ENCODE assay signal across 1 cellular context in genomic region chr20:22584922-22585785, GRCh38.
TF ChIP-seq lines count a peak whose summit lies in the region.

No MANE protein-coding gene starts in this region.

TF ChIP-seq in HepG2, 621 proteins besides CTCF, POLR2A, EP300 and RAD21 (continued from another document and continues in another):
- no peak for TF ChIP-seq ZNF296 (CRISPR knock-in tag; conservative IDR thresholded peaks at IDR 0.05)
- TF ChIP-seq, protein P1, sequence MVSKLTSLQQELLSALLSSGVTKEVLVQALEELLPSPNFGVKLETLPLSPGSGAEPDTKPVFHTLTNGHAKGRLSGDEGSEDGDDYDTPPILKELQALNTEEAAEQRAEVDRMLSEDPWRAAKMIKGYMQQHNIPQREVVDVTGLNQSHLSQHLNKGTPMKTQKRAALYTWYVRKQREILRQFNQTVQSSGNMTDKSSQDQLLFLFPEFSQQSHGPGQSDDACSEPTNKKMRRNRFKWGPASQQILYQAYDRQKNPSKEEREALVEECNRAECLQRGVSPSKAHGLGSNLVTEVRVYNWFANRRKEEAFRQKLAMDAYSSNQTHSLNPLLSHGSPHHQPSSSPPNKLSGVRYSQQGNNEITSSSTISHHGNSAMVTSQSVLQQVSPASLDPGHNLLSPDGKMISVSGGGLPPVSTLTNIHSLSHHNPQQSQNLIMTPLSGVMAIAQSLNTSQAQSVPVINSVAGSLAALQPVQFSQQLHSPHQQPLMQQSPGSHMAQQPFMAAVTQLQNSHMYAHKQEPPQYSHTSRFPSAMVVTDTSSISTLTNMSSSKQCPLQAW (CRISPR knock-in tag; IDR thresholded peaks at IDR 0.05): peak; percentile 80
- TF ChIP-seq SUZ12 (IDR thresholded peaks at IDR 0.05; ENCODE audit: low read depth, low read length): no peak
- TF ChIP-seq, protein P2, sequence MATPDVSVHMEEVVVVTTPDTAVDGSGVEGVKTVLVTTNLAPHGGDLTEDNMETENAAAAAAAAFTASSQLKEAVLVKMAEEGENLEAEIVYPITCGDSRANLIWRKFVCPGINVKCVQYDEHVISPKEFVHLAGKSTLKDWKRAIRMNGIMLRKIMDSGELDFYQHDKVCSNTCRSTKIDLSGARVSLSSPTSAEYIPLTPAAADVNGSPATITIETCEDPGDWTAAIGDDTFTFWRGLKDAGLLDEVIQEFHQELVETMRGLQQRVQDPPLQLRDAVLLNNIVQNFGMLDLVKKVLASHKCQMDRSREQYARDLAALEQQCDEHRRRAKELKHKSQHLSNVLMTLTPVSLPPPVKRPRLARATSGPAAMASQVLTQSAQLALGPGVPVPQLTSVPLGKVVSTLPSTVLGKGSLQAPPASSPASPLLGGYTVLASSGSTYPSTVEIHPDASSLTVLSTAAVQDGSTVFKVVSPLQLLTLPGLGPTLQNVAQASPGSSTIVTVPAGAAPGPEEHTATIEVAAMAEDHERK (CRISPR knock-in tag; IDR thresholded peaks at IDR 0.05; ENCODE audit: low read depth): no peak
- TF ChIP-seq, protein P3, sequence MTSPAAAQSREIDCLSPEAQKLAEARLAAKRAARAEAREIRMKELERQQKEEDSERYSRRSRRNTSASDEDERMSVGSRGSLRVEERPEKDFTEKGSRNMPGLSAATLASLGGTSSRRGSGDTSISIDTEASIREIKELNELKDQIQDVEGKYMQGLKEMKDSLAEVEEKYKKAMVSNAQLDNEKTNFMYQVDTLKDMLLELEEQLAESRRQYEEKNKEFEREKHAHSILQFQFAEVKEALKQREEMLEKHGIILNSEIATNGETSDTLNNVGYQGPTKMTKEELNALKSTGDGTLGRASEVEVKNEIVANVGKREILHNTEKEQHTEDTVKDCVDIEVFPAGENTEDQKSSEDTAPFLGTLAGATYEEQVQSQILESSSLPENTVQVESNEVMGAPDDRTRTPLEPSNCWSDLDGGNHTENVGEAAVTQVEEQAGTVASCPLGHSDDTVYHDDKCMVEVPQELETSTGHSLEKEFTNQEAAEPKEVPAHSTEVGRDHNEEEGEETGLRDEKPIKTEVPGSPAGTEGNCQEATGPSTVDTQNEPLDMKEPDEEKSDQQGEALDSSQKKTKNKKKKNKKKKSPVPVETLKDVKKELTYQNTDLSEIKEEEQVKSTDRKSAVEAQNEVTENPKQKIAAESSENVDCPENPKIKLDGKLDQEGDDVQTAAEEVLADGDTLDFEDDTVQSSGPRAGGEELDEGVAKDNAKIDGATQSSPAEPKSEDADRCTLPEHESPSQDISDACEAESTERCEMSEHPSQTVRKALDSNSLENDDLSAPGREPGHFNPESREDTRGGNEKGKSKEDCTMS (CRISPR knock-in tag; conservative IDR thresholded peaks at IDR 0.05): no peak
- TF ChIP-seq HMGA1 (CRISPR knock-in tag; conservative IDR thresholded peaks at IDR 0.05): no peak
- no peak for TF ChIP-seq ZFP41 (CRISPR knock-in tag; IDR thresholded peaks at IDR 0.05; ENCODE audit: borderline replicate concordance)
- peak; percentile 86 for TF ChIP-seq ZFP90 (CRISPR knock-in tag; IDR thresholded peaks at IDR 0.05; ENCODE audit: borderline replicate concordance)
- TF ChIP-seq ZFP62 (CRISPR knock-in tag; IDR thresholded peaks at IDR 0.05): 0 out of 2 replicates have a peak, but pooled peaks have one; percentile 19
- TF ChIP-seq FOXK1 (CRISPR knock-in tag; IDR thresholded peaks at IDR 0.05; ENCODE audit: borderline replicate concordance, low read depth): peak; percentile 88
- TF ChIP-seq, protein P4, sequence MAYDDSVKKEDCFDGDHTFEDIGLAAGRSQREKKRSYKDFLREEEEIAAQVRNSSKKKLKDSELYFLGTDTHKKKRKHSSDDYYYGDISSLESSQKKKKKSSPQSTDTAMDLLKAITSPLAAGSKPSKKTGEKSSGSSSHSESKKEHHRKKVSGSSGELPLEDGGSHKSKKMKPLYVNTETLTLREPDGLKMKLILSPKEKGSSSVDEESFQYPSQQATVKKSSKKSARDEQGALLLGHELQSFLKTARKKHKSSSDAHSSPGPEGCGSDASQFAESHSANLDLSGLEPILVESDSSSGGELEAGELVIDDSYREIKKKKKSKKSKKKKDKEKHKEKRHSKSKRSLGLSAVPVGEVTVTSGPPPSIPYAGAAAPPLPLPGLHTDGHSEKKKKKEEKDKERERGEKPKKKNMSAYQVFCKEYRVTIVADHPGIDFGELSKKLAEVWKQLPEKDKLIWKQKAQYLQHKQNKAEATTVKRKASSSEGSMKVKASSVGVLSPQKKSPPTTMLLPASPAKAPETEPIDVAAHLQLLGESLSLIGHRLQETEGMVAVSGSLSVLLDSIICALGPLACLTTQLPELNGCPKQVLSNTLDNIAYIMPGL (CRISPR knock-in tag; IDR thresholded peaks at IDR 0.05; ENCODE audit: borderline replicate concordance in 1 of 2, low read depth in 1 of 2): peak; percentile 26 to 58; a peak in 3 of 4 replicates
- TF ChIP-seq, protein P5, sequence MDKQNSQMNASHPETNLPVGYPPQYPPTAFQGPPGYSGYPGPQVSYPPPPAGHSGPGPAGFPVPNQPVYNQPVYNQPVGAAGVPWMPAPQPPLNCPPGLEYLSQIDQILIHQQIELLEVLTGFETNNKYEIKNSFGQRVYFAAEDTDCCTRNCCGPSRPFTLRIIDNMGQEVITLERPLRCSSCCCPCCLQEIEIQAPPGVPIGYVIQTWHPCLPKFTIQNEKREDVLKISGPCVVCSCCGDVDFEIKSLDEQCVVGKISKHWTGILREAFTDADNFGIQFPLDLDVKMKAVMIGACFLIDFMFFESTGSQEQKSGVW (CRISPR knock-in tag; IDR thresholded peaks at IDR 0.05; ENCODE audit: borderline replicate concordance): no peak
- TF ChIP-seq ZNF510 (CRISPR knock-in tag; IDR thresholded peaks at IDR 0.05; ENCODE audit: low read depth): no peak
- TF ChIP-seq ZNF580 (CRISPR knock-in tag; IDR thresholded peaks at IDR 0.05; ENCODE audit: borderline replicate concordance, low read depth): peak; percentile 85
- TF ChIP-seq ZNF256 (CRISPR knock-in tag; conservative IDR thresholded peaks at IDR 0.05): peak; percentile 47; the same call in 1 of the 2 replicates
- no peak; the same call in 1 of the 2 replicates for TF ChIP-seq ZNF7 (CRISPR knock-in tag; IDR thresholded peaks at IDR 0.05)
- TF ChIP-seq, protein P6, sequence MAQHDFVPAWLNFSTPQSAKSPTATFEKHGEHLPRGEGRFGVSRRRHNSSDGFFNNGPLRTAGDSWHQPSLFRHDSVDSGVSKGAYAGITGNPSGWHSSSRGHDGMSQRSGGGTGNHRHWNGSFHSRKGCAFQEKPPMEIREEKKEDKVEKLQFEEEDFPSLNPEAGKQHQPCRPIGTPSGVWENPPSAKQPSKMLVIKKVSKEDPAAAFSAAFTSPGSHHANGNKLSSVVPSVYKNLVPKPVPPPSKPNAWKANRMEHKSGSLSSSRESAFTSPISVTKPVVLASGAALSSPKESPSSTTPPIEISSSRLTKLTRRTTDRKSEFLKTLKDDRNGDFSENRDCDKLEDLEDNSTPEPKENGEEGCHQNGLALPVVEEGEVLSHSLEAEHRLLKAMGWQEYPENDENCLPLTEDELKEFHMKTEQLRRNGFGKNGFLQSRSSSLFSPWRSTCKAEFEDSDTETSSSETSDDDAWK (CRISPR knock-in tag; IDR thresholded peaks at IDR 0.05): no peak
- no peak for TF ChIP-seq ZNF207 (IDR thresholded peaks at IDR 0.05; ENCODE audit: borderline replicate concordance)
- TF ChIP-seq CBFB (CRISPR knock-in tag; IDR thresholded peaks at IDR 0.05): peak; percentile 96
- no peak for TF ChIP-seq ZNF761 (CRISPR knock-in tag; conservative IDR thresholded peaks at IDR 0.05)
- TF ChIP-seq SNAI1 (CRISPR knock-in tag; IDR thresholded peaks at IDR 0.05; ENCODE audit: borderline replicate concordance): 0 out of 2 replicates have a peak, but pooled peaks have one; percentile 67
- 0 out of 2 replicates have a peak, but pooled peaks have one; percentile 85 for TF ChIP-seq FIP1L1 (IDR thresholded peaks at IDR 0.05; ENCODE audit: borderline replicate concordance, insufficient read depth, low read depth, low read length)
- TF ChIP-seq SCMH1 (CRISPR knock-in tag; IDR thresholded peaks at IDR 0.05; ENCODE audit: borderline replicate concordance): no peak
- TF ChIP-seq KDM1A (CRISPR knock-in tag; IDR thresholded peaks at IDR 0.05): peak; percentile 83; the same call in 1 of the 2 replicates
- no peak; the same call in 1 of the 2 replicates for TF ChIP-seq ZC3H4 (CRISPR knock-in tag; IDR thresholded peaks at IDR 0.05; ENCODE audit: borderline replicate concordance)
- TF ChIP-seq FOSL2 (CRISPR knock-in tag; IDR thresholded peaks at IDR 0.05): peak; percentile 86
- 0 out of 2 replicates have a peak, but pooled peaks have one; percentile 41 for TF ChIP-seq SATB2 (CRISPR knock-in tag; IDR thresholded peaks at IDR 0.05)
- TF ChIP-seq, protein P7, sequence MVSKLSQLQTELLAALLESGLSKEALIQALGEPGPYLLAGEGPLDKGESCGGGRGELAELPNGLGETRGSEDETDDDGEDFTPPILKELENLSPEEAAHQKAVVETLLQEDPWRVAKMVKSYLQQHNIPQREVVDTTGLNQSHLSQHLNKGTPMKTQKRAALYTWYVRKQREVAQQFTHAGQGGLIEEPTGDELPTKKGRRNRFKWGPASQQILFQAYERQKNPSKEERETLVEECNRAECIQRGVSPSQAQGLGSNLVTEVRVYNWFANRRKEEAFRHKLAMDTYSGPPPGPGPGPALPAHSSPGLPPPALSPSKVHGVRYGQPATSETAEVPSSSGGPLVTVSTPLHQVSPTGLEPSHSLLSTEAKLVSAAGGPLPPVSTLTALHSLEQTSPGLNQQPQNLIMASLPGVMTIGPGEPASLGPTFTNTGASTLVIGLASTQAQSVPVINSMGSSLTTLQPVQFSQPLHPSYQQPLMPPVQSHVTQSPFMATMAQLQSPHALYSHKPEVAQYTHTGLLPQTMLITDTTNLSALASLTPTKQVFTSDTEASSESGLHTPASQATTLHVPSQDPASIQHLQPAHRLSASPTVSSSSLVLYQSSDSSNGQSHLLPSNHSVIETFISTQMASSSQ (IDR thresholded peaks at IDR 0.05; ENCODE audit: low read depth): peak; percentile 73; the same call in 1 of the 2 replicates
- TF ChIP-seq, protein P7 (CRISPR knock-in tag; IDR thresholded peaks at IDR 0.05; ENCODE audit: borderline replicate concordance): peak; percentile 70
- no peak for TF ChIP-seq NFE2L1 (CRISPR knock-in tag; IDR thresholded peaks at IDR 0.05; ENCODE audit: borderline replicate concordance)
- peak; percentile 57; the same call in 1 of the 2 replicates for TF ChIP-seq YEATS2 (CRISPR knock-in tag; IDR thresholded peaks at IDR 0.05; ENCODE audit: borderline replicate concordance)
- no peak; the same call in 1 of the 2 replicates for TF ChIP-seq ZSCAN5A (CRISPR knock-in tag; IDR thresholded peaks at IDR 0.05; ENCODE audit: borderline replicate concordance)
- TF ChIP-seq ZNF253 (CRISPR knock-in tag; IDR thresholded peaks at IDR 0.05; ENCODE audit: borderline replicate concordance): no peak
- TF ChIP-seq SOX5 (CRISPR knock-in tag; IDR thresholded peaks at IDR 0.05; ENCODE audit: borderline replicate concordance): peak; percentile 85
- no peak for TF ChIP-seq HCFC1 (IDR thresholded peaks at IDR 0.05; ENCODE audit: low read depth, low read length)
- peak; percentile 87 for TF ChIP-seq AGO1 (IDR thresholded peaks at IDR 0.05; ENCODE audit: low read depth, low read length, poor library complexity, severe bottlenecking)
- TF ChIP-seq ZFP82 (CRISPR knock-in tag; IDR thresholded peaks at IDR 0.05; ENCODE audit: borderline replicate concordance): 0 out of 2 replicates have a peak, but pooled peaks have one; percentile 88
- 0 out of 2 replicates have a peak, but pooled peaks have one; percentile 13 for TF ChIP-seq ZNF431 (CRISPR knock-in tag; IDR thresholded peaks at IDR 0.05; ENCODE audit: borderline replicate concordance, low read depth)
- peak; percentile 70; the same call in 1 of the 2 replicates for TF ChIP-seq KDM5B (CRISPR knock-in tag; IDR thresholded peaks at IDR 0.05; ENCODE audit: borderline replicate concordance)
- peak; percentile 69 for TF ChIP-seq NR2F6 (IDR thresholded peaks at IDR 0.05)
- TF ChIP-seq NR2F6 (CRISPR knock-in tag; IDR thresholded peaks at IDR 0.05): peak; percentile 83
- peak; percentile 78 for TF ChIP-seq PHF8 (CRISPR knock-in tag; IDR thresholded peaks at IDR 0.05)
- peak; percentile 38; the same call in 1 of the 2 replicates for TF ChIP-seq PRMT3 (CRISPR knock-in tag; IDR thresholded peaks at IDR 0.05; ENCODE audit: borderline replicate concordance, low read depth)
- peak; percentile 91; the same call in 1 of the 2 replicates for TF ChIP-seq ZBTB20 (CRISPR knock-in tag; IDR thresholded peaks at IDR 0.05; ENCODE audit: borderline replicate concordance, low read depth)
- peak; percentile 82; the same call in 1 of the 2 replicates for TF ChIP-seq ZFP1 (CRISPR knock-in tag; IDR thresholded peaks at IDR 0.05)
- TF ChIP-seq ZFP36L1 (CRISPR knock-in tag; IDR thresholded peaks at IDR 0.05): no peak
- TF ChIP-seq ZNF598 (CRISPR knock-in tag; IDR thresholded peaks at IDR 0.05; ENCODE audit: borderline replicate concordance): peak; percentile 98
- TF ChIP-seq ZMYM4 (CRISPR knock-in tag; IDR thresholded peaks at IDR 0.05): peak; percentile 83
- no peak for TF ChIP-seq ZNF251 (CRISPR knock-in tag; IDR thresholded peaks at IDR 0.05)
- TF ChIP-seq DPF2 (CRISPR knock-in tag; IDR thresholded peaks at IDR 0.05; ENCODE audit: borderline replicate concordance, low read depth): peak; percentile 58
